In the genomic region with DNA sequence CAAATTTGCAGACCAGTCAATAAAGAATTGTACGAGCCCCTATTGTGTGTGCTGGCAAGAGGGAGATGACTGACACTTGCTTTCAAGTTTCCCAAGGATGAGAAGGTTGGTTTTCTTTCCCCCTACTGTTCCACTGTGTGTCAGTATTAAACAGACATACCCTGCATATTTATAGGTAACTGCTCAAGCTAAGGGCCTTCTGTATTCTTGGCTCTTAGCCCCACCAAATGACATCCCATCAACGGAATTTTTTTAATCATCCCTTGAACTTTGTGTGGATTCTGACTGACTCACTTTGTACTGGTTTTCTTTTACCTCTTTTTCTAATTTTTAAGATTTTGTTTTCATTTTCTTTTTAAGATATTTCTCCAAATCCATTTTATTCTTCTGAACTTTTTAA, we compare ENCODE assay signal across 20 cellular contexts.
A peak's percentile ranks its signal among the peaks of the same experiment; 100 is the strongest.
DNase-seq lines count a peak whose midpoint lies in the region; ATAC-seq, FAIRE-seq and TF ChIP-seq lines count a peak whose summit lies in the region.
"Had no signal": no experiment of that assay in that cellular context is flagged by ENCODE, and none has a peak within 500 bp of the region (broad histone marks: within the 10 kb centered on the region; RNA-seq: fewer than 3 reads in every experiment).

No MANE protein-coding gene starts in this region.

- TF ChIP-seq CTCF in foreskin fibroblast (IDR thresholded peaks at IDR 0.05; ENCODE audit: low read depth, low read length) (no peak), D721Med (IDR thresholded peaks at IDR 0.05; ENCODE audit: insufficient read depth, missing control alignments) (no peak)

- H3K4me3 ChIP-seq in foreskin fibroblast (ENCODE audit: low read depth in 1 of 2, low read length in 2 of 2), result no peak overlapping the region
- H3K4me3 ChIP-seq: dorsolateral prefrontal cortex, heart right ventricle, tibial nerve had no signal

- DNase-seq in A172 (ENCODE audit: low spot score), result peak; percentile 49
- peak; percentile 11 for DNase-seq in H54 (ENCODE audit: insufficient read length, low spot score)
- peak; percentile 55 to 72 for DNase-seq in foreskin fibroblast
- DNase-seq in SK-N-DZ (ENCODE audit: low spot score), result no peak
- DNase-seq in NCI-H2029 (lab: John Stamatoyannopoulos, UW), result no peak
- no peak for DNase-seq in D721Med (ENCODE audit: insufficient read length, low spot score)
- DNase-seq: activated CD4-positive, alpha-beta T cell treated with anti-CD3 and anti-CD28 coated beads, Interleukin-2, amount 50 U/mL, for 4 hours; activated naive CD4-positive, alpha-beta T cell treated with Interleukin-2 at 50 U/mL for 16 hours; CD8-positive, alpha-beta T cell; dorsolateral prefrontal cortex; heart right ventricle; naive B cell; NCI-H69 had no signal

- FAIRE-seq in H54 (lab: Jason Lieb, UNC), result peak; percentile 74
- FAIRE-seq in D721Med (lab: Jason Lieb, UNC), result no peak
- FAIRE-seq: HepG2, islet of Langerhans had no signal

- no peak for TF ChIP-seq POLR2A in H54 (IDR thresholded peaks at IDR 0.05; ENCODE audit: low read depth, low read length)

- ATAC-seq in SK-N-SH treated with all-trans-retinoic acid at 6 μM for 48 hours (peak; percentile 86), GM21717 (IDR thresholded peaks at IDR 0.05; ENCODE audit: unreplicated experiment) (no peak)
- ATAC-seq: CD8-positive, alpha-beta T cell; esophagus mucosa; heart right ventricle; HepG2; stimulated activated memory B cell treated with anti-CD40 and anti-IgM and Interleukin-4, amounts not matched to agents 10 μg/mL and 1 μg/mL and 100 μg/mL, for 72 hours had no signal

TF ChIP-seq in SK-N-SH treated with all-trans-retinoic acid at 6 μM for 48 hours, 23 proteins besides CTCF, POLR2A, EP300 and RAD21:
- no peak for TF ChIP-seq ZNF8 (CRISPR knock-in tag; IDR thresholded peaks at IDR 0.05)
- no peak for TF ChIP-seq ZC3H10 (CRISPR knock-in tag; IDR thresholded peaks at IDR 0.05)
- no peak for TF ChIP-seq ZFP30 (CRISPR knock-in tag; IDR thresholded peaks at IDR 0.05)
- no peak for TF ChIP-seq ZNF70 (CRISPR knock-in tag; IDR thresholded peaks at IDR 0.05)
- no peak for TF ChIP-seq TCF4 (CRISPR knock-in tag; IDR thresholded peaks at IDR 0.05; ENCODE audit: borderline replicate concordance)
- TF ChIP-seq, protein P1, sequence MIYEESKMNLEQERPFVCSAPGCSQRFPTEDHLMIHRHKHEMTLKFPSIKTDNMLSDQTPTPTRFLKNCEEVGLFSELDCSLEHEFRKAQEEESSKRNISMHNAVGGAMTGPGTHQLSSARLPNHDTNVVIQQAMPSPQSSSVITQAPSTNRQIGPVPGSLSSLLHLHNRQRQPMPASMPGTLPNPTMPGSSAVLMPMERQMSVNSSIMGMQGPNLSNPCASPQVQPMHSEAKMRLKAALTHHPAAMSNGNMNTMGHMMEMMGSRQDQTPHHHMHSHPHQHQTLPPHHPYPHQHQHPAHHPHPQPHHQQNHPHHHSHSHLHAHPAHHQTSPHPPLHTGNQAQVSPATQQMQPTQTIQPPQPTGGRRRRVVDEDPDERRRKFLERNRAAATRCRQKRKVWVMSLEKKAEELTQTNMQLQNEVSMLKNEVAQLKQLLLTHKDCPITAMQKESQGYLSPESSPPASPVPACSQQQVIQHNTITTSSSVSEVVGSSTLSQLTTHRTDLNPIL (CRISPR knock-in tag; IDR thresholded peaks at IDR 0.05; ENCODE audit: low read depth), result no peak
- no peak for TF ChIP-seq ZNF565 (CRISPR knock-in tag; conservative IDR thresholded peaks at IDR 0.05; ENCODE audit: low read depth)
- TF ChIP-seq BACH2 (CRISPR knock-in tag; IDR thresholded peaks at IDR 0.05; ENCODE audit: borderline replicate concordance), result no peak
- no peak for TF ChIP-seq OSR1 (CRISPR knock-in tag; IDR thresholded peaks at IDR 0.05)
- TF ChIP-seq ARNTL (CRISPR knock-in tag; IDR thresholded peaks at IDR 0.05; ENCODE audit: borderline replicate concordance, low read depth), result no peak
- TF ChIP-seq GLIS3 (CRISPR knock-in tag; IDR thresholded peaks at IDR 0.05), result no peak
- no peak for TF ChIP-seq ISL1 (CRISPR knock-in tag; IDR thresholded peaks at IDR 0.05)
- TF ChIP-seq, protein P2, sequence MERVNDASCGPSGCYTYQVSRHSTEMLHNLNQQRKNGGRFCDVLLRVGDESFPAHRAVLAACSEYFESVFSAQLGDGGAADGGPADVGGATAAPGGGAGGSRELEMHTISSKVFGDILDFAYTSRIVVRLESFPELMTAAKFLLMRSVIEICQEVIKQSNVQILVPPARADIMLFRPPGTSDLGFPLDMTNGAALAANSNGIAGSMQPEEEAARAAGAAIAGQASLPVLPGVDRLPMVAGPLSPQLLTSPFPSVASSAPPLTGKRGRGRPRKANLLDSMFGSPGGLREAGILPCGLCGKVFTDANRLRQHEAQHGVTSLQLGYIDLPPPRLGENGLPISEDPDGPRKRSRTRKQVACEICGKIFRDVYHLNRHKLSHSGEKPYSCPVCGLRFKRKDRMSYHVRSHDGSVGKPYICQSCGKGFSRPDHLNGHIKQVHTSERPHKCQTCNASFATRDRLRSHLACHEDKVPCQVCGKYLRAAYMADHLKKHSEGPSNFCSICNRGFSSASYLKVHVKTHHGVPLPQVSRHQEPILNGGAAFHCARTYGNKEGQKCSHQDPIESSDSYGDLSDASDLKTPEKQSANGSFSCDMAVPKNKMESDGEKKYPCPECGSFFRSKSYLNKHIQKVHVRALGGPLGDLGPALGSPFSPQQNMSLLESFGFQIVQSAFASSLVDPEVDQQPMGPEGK (CRISPR knock-in tag; IDR thresholded peaks at IDR 0.05; ENCODE audit: borderline replicate concordance), result no peak
- no peak for TF ChIP-seq CSDC2 (CRISPR knock-in tag; IDR thresholded peaks at IDR 0.05)
- no peak for TF ChIP-seq SNAI2 (CRISPR knock-in tag; IDR thresholded peaks at IDR 0.05)

Comparison
In these comparisons a context has a peak if more than half of its experiments do, and no peak if none do; other contexts are left out.
1. DNase-seq: peak in A172 (single experiment), H54 (single experiment) and foreskin fibroblast (2 of 2); none in SK-N-DZ (single experiment), NCI-H2029 (single experiment) and D721Med (single experiment).